ENCODE assay signal across 1 cellular context in the genomic region with DNA sequence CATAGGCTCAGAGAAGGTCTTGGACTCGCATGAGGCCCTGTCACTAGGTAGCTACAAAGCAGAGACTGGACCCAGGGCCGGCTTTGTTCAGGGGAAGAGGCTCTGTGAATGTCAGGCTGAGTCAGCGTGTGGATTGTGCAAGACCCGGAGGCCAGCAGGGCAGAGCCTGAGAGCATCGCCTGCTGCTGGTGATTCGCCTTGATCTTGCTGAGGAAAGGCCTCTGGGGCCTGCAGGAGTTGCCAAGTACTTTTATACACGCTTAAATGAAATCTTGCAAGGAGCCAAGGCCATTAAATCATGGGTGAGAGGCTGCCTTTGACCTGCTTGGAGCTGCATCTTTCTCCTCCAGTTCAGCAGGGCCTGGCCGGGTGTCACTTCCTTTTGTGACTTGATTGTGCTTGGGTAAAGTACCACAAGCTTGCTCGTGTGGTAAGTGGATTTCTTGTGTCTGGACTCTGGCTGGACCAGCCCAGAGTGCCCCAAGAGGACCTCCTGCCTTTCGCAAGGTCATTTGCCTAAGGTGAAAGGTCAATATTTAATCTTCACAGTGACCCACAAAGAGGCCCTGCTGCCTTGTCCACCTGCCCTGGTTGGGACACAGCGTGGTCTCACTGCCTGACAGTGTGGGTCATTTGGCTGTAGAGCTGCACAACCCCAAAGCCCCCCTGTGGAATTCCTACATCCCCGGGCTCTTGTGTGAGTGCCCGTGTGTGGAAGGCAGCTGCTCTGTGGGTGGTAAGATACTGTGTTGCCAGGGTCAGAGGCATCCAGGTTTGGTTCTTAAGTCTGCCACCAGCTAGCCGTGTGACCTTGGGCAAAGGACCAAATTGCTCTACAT.
A peak's percentile ranks its signal among the peaks of the same experiment; 100 is the strongest.
TF ChIP-seq lines count a peak whose summit lies in the region.

No MANE protein-coding gene starts in this region.

TF ChIP-seq in HepG2, 621 proteins besides CTCF, POLR2A, EP300 and RAD21 (continued from another document and continues in another):
- TF ChIP-seq, protein P1, sequence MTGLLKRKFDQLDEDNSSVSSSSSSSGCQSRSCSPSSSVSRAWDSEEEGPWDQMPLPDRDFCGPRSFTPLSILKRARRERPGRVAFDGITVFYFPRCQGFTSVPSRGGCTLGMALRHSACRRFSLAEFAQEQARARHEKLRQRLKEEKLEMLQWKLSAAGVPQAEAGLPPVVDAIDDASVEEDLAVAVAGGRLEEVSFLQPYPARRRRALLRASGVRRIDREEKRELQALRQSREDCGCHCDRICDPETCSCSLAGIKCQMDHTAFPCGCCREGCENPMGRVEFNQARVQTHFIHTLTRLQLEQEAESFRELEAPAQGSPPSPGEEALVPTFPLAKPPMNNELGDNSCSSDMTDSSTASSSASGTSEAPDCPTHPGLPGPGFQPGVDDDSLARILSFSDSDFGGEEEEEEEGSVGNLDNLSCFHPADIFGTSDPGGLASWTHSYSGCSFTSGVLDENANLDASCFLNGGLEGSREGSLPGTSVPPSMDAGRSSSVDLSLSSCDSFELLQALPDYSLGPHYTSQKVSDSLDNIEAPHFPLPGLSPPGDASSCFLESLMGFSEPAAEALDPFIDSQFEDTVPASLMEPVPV (CRISPR knock-in tag; IDR thresholded peaks at IDR 0.05): peak; percentile 22; the same call in 1 of the 2 replicates
- TF ChIP-seq HDAC2 (CRISPR knock-in tag; IDR thresholded peaks at IDR 0.05) (peak; percentile 93), STAG1 (CRISPR knock-in tag; IDR thresholded peaks at IDR 0.05) (peak; percentile 25; the same call in 1 of the 2 replicates), LCORL (IDR thresholded peaks at IDR 0.05) (no peak), LCORL (CRISPR knock-in tag; IDR thresholded peaks at IDR 0.05) (peak; percentile 50; the same call in 1 of the 2 replicates), ZNF432 (CRISPR knock-in tag; IDR thresholded peaks at IDR 0.05; ENCODE audit: borderline replicate concordance) (no peak), ZNF496 (CRISPR knock-in tag; IDR thresholded peaks at IDR 0.05; ENCODE audit: insufficient replicate concordance) (no peak), ZNF788 (CRISPR knock-in tag; IDR thresholded peaks at IDR 0.05; ENCODE audit: borderline replicate concordance) (peak; percentile 80; the same call in 1 of the 2 replicates), ZNF777 (CRISPR knock-in tag; IDR thresholded peaks at IDR 0.05) (no peak), ZFAT (CRISPR knock-in tag; conservative IDR thresholded peaks at IDR 0.05) (no peak), HOXA7 (CRISPR knock-in tag; IDR thresholded peaks at IDR 0.05) (no peak), NBN (conservative IDR thresholded peaks at IDR 0.05) (no peak), ZNF430 (CRISPR knock-in tag; IDR thresholded peaks at IDR 0.05) (peak; percentile 59; the same call in 1 of the 2 replicates), RCOR2 (CRISPR knock-in tag; IDR thresholded peaks at IDR 0.05) (peak; percentile 90), ZNF451 (CRISPR knock-in tag; IDR thresholded peaks at IDR 0.05) (peak; percentile 44; the same call in 1 of the 2 replicates), FOXC1 (CRISPR knock-in tag; IDR thresholded peaks at IDR 0.05; ENCODE audit: borderline replicate concordance) (no peak), POLR2G (IDR thresholded peaks at IDR 0.05; ENCODE audit: low read depth, low read length) (peak; percentile 63; the same call in 1 of the 2 replicates), ZNF891 (CRISPR knock-in tag; IDR thresholded peaks at IDR 0.05) (no peak), NR2F1 (CRISPR knock-in tag; IDR thresholded peaks at IDR 0.05) (peak in 1 of 2 experiments; percentile 37; a peak in 1 of 4 replicates), ZNF550 (CRISPR knock-in tag; IDR thresholded peaks at IDR 0.05; ENCODE audit: borderline replicate concordance) (no peak), ZNF737 (CRISPR knock-in tag; IDR thresholded peaks at IDR 0.05; ENCODE audit: borderline replicate concordance) (0 out of 2 replicates have a peak, but pooled peaks have one; percentile 38), SRSF4 (IDR thresholded peaks at IDR 0.05; ENCODE audit: low read depth, low read length, poor library complexity, severe bottlenecking) (no peak), ZNF878 (CRISPR knock-in tag; IDR thresholded peaks at IDR 0.05) (0 out of 2 replicates have a peak, but pooled peaks have one; percentile 44), ZNF569 (CRISPR knock-in tag; IDR thresholded peaks at IDR 0.05; ENCODE audit: borderline replicate concordance) (no peak), ZNF225 (CRISPR knock-in tag; IDR thresholded peaks at IDR 0.05) (no peak), FOXA1 (IDR thresholded peaks at IDR 0.05) (no peak), FOXA1 (CRISPR knock-in tag; IDR thresholded peaks at IDR 0.05) (peak; percentile 44; the same call in 1 of the 2 replicates), ZNF160 (CRISPR knock-in tag; IDR thresholded peaks at IDR 0.05) (peak; percentile 83; the same call in 1 of the 2 replicates), ZNF383 (CRISPR knock-in tag; IDR thresholded peaks at IDR 0.05; ENCODE audit: borderline replicate concordance) (no peak), FOXA3 (CRISPR knock-in tag; IDR thresholded peaks at IDR 0.05) (peak; percentile 60), CBX5 (CRISPR knock-in tag; IDR thresholded peaks at IDR 0.05; ENCODE audit: borderline replicate concordance) (peak; percentile 95; the same call in 1 of the 2 replicates), ZNF850 (CRISPR knock-in tag; conservative IDR thresholded peaks at IDR 0.05) (no peak), TRIM24 (CRISPR knock-in tag; IDR thresholded peaks at IDR 0.05) (0 out of 2 replicates have a peak, but pooled peaks have one; percentile 12), NFKBIZ (CRISPR knock-in tag; IDR thresholded peaks at IDR 0.05) (peak; percentile 46; the same call in 1 of the 2 replicates), ZNF343 (CRISPR knock-in tag; IDR thresholded peaks at IDR 0.05) (no peak), ZNF263 (CRISPR knock-in tag; IDR thresholded peaks at IDR 0.05) (peak; percentile 49; the same call in 1 of the 2 replicates), CC2D1A (CRISPR knock-in tag; IDR thresholded peaks at IDR 0.05) (no peak), SALL1 (CRISPR knock-in tag; IDR thresholded peaks at IDR 0.05) (0 out of 2 replicates have a peak, but pooled peaks have one; percentile 46), MAFK (conservative IDR thresholded peaks at IDR 0.05 in 1 of 2, IDR thresholded peaks at IDR 0.05 in 1 of 2; ENCODE audit: low read length in 2 of 2) (peak; percentile 82 to 88), MIER2 (CRISPR knock-in tag; IDR thresholded peaks at IDR 0.05) (peak; percentile 67), GLI4 (CRISPR knock-in tag; IDR thresholded peaks at IDR 0.05; ENCODE audit: borderline replicate concordance) (no peak), ARHGAP35 (CRISPR knock-in tag; IDR thresholded peaks at IDR 0.05; ENCODE audit: borderline replicate concordance) (peak; percentile 73; the same call in 1 of the 2 replicates), MAFG (CRISPR knock-in tag; IDR thresholded peaks at IDR 0.05) (0 out of 2 replicates have a peak, but pooled peaks have one; percentile 63)
- TF ChIP-seq, protein P2, sequence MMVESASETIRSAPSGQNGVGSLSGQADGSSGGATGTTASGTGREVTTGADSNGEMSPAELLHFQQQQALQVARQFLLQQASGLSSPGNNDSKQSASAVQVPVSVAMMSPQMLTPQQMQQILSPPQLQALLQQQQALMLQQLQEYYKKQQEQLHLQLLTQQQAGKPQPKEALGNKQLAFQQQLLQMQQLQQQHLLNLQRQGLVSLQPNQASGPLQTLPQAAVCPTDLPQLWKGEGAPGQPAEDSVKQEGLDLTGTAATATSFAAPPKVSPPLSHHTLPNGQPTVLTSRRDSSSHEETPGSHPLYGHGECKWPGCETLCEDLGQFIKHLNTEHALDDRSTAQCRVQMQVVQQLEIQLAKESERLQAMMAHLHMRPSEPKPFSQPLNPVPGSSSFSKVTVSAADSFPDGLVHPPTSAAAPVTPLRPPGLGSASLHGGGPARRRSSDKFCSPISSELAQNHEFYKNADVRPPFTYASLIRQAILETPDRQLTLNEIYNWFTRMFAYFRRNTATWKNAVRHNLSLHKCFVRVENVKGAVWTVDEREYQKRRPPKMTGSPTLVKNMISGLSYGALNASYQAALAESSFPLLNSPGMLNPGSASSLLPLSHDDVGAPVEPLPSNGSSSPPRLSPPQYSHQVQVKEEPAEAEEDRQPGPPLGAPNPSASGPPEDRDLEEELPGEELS (CRISPR knock-in tag; IDR thresholded peaks at IDR 0.05): peak; percentile 52; the same call in 1 of the 2 replicates
- TF ChIP-seq, protein P3, sequence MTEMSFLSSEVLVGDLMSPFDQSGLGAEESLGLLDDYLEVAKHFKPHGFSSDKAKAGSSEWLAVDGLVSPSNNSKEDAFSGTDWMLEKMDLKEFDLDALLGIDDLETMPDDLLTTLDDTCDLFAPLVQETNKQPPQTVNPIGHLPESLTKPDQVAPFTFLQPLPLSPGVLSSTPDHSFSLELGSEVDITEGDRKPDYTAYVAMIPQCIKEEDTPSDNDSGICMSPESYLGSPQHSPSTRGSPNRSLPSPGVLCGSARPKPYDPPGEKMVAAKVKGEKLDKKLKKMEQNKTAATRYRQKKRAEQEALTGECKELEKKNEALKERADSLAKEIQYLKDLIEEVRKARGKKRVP (CRISPR knock-in tag; IDR thresholded peaks at IDR 0.05): peak in 1 of 2 experiments; percentile 52; a peak in 1 of 4 replicates
- TF ChIP-seq, protein P4, sequence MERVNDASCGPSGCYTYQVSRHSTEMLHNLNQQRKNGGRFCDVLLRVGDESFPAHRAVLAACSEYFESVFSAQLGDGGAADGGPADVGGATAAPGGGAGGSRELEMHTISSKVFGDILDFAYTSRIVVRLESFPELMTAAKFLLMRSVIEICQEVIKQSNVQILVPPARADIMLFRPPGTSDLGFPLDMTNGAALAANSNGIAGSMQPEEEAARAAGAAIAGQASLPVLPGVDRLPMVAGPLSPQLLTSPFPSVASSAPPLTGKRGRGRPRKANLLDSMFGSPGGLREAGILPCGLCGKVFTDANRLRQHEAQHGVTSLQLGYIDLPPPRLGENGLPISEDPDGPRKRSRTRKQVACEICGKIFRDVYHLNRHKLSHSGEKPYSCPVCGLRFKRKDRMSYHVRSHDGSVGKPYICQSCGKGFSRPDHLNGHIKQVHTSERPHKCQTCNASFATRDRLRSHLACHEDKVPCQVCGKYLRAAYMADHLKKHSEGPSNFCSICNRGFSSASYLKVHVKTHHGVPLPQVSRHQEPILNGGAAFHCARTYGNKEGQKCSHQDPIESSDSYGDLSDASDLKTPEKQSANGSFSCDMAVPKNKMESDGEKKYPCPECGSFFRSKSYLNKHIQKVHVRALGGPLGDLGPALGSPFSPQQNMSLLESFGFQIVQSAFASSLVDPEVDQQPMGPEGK (CRISPR knock-in tag; IDR thresholded peaks at IDR 0.05): peak; percentile 70
- TF ChIP-seq, protein P5, sequence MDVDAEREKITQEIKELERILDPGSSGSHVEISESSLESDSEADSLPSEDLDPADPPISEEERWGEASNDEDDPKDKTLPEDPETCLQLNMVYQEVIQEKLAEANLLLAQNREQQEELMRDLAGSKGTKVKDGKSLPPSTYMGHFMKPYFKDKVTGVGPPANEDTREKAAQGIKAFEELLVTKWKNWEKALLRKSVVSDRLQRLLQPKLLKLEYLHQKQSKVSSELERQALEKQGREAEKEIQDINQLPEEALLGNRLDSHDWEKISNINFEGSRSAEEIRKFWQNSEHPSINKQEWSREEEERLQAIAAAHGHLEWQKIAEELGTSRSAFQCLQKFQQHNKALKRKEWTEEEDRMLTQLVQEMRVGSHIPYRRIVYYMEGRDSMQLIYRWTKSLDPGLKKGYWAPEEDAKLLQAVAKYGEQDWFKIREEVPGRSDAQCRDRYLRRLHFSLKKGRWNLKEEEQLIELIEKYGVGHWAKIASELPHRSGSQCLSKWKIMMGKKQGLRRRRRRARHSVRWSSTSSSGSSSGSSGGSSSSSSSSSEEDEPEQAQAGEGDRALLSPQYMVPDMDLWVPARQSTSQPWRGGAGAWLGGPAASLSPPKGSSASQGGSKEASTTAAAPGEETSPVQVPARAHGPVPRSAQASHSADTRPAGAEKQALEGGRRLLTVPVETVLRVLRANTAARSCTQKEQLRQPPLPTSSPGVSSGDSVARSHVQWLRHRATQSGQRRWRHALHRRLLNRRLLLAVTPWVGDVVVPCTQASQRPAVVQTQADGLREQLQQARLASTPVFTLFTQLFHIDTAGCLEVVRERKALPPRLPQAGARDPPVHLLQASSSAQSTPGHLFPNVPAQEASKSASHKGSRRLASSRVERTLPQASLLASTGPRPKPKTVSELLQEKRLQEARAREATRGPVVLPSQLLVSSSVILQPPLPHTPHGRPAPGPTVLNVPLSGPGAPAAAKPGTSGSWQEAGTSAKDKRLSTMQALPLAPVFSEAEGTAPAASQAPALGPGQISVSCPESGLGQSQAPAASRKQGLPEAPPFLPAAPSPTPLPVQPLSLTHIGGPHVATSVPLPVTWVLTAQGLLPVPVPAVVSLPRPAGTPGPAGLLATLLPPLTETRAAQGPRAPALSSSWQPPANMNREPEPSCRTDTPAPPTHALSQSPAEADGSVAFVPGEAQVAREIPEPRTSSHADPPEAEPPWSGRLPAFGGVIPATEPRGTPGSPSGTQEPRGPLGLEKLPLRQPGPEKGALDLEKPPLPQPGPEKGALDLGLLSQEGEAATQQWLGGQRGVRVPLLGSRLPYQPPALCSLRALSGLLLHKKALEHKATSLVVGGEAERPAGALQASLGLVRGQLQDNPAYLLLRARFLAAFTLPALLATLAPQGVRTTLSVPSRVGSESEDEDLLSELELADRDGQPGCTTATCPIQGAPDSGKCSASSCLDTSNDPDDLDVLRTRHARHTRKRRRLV (CRISPR knock-in tag; IDR thresholded peaks at IDR 0.05): peak; percentile 26; the same call in 1 of the 2 replicates
- TF ChIP-seq, protein P6, sequence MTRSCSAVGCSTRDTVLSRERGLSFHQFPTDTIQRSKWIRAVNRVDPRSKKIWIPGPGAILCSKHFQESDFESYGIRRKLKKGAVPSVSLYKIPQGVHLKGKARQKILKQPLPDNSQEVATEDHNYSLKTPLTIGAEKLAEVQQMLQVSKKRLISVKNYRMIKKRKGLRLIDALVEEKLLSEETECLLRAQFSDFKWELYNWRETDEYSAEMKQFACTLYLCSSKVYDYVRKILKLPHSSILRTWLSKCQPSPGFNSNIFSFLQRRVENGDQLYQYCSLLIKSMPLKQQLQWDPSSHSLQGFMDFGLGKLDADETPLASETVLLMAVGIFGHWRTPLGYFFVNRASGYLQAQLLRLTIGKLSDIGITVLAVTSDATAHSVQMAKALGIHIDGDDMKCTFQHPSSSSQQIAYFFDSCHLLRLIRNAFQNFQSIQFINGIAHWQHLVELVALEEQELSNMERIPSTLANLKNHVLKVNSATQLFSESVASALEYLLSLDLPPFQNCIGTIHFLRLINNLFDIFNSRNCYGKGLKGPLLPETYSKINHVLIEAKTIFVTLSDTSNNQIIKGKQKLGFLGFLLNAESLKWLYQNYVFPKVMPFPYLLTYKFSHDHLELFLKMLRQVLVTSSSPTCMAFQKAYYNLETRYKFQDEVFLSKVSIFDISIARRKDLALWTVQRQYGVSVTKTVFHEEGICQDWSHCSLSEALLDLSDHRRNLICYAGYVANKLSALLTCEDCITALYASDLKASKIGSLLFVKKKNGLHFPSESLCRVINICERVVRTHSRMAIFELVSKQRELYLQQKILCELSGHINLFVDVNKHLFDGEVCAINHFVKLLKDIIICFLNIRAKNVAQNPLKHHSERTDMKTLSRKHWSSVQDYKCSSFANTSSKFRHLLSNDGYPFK (CRISPR knock-in tag; IDR thresholded peaks at IDR 0.05; ENCODE audit: borderline replicate concordance): no peak; the same call in 1 of the 2 replicates
